Comparison of ENCODE assay signal across 9 cellular contexts in the genomic region with DNA sequence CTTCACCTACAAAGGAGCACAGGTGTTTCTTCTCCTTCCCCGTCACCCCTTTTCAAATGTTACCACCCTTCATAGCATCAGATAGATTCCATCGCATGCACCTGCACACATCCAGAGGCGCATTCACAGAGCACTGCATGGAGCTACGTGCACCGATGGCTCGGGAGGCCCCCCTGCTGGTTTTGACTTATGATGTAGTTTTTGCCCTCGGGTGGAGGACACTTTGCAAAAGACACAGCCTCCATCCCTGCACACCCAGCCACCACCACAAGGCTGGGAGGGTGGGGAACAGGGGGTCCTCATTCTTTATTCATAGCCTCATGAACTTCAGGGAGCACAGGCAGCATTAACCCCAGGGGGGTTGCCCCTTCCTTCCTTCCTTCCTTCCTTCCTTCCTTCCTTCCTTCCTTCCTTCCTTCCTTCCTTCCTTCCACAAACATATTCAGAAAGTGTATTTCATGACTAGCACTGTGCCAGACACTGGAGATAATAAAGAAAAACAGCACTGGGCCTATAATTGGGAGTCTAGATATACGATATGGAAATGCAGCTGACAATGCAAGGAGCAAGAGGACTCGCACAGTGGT. TPM values are rescaled to one million over a fixed set of nuclear protein-coding genes. Genes with fewer than 3 reads are reported as not detected.
DNase-seq lines count a peak whose midpoint lies in the region; ATAC-seq, FAIRE-seq and TF ChIP-seq lines count a peak whose summit lies in the region.
"Not testable (repeated sequence)": the region's sequence is repeated elsewhere in the genome, so short reads cannot be mapped to it uniquely, and the experiment has no call there.
"Had no signal": no experiment of that assay in that cellular context is flagged by ENCODE, and none has a peak within 500 bp of the region (broad histone marks: within the 10 kb centered on the region; RNA-seq: fewer than 3 reads in every experiment).

No MANE protein-coding gene starts in this region.

- not testable (repeated sequence) for H3K9ac ChIP-seq in BLaER1; DND-41 (ENCODE audit: low read depth, low read length); SK-N-MC (ENCODE audit: insufficient read length); HepG2 (ENCODE audit: insufficient read depth, low read depth, low read length)

- peak overlapping the region; percentile 21; the same call in 1 of the 2 replicates for H3K4me2 ChIP-seq in BLaER1
- not testable (repeated sequence) for H3K4me2 ChIP-seq in DND-41 (ENCODE audit: insufficient read depth, low read length); HepG2 (ENCODE audit: low read depth, low read length)

- not testable (repeated sequence) for H3K79me2 ChIP-seq in DND-41 (ENCODE audit: insufficient read depth, low read length); HepG2 (ENCODE audit: insufficient read depth, low read length)

- not testable (repeated sequence) for TF ChIP-seq POLR2A in HepG2 (IDR thresholded peaks at IDR 0.05; ENCODE audit: insufficient read depth in 1 of 2, low read depth in 2 of 2, low read length in 2 of 2)

- H3K27me3 Mint-ChIP-seq in activated naive CD8-positive, alpha-beta T cell treated with anti-CD3 and anti-CD28 coated beads, Interleukin-2, amount 50 U/mL, for 24 hours; nephron progenitor cell (ENCODE audit: low read depth, poor library complexity): not testable (repeated sequence)

- H4K20me1 ChIP-seq in BLaER1; DND-41 (ENCODE audit: insufficient read depth, low read length); HepG2 (ENCODE audit: insufficient read depth, low read length): not testable (repeated sequence)

- intact Hi-C loops in A673 (cut with micrococcal nuclease; ENCODE audit: unreplicated experiment): loop anchor here (1.0 to 5.0 kb wide), 5 partner anchors 43 to 1580 kb away; no protein-coding TSS in a partner anchor
- intact Hi-C loops in HepG2 (cut with micrococcal nuclease; ENCODE audit: unreplicated experiment): not testable (repeated sequence)

- H3K9me3 ChIP-seq in A673 (ENCODE audit: low read depth, low read length, poor library complexity, severe bottlenecking) (peaks cover 11% of the 10 kb centered on the region), BLaER1 (peaks cover 45% of the 10 kb centered on the region), DND-41 (ENCODE audit: insufficient read depth, low read length, severe bottlenecking) (peaks cover 16% of the 10 kb centered on the region)
- not testable (repeated sequence) for H3K9me3 ChIP-seq in SK-N-MC (ENCODE audit: low read depth, low read length); HepG2 (ENCODE audit: low read length)

- not testable (repeated sequence) for H3K27me3 ChIP-seq in A673 (replicated peaks; ENCODE audit: insufficient read depth, low read depth, low read length, poor library complexity); BLaER1; DND-41 (ENCODE audit: insufficient read depth, low read length, poor library complexity); HepG2 (ENCODE audit: control insufficient read depth in 1 of 2, insufficient read depth in 2 of 2, low read length in 2 of 2)

- not testable (repeated sequence) for TF ChIP-seq EP300 in HepG2 (IDR thresholded peaks at IDR 0.05; ENCODE audit: low read depth in 2 of 2, low read length in 2 of 2); HepG2 (CRISPR knock-in tag; IDR thresholded peaks at IDR 0.05; ENCODE audit: borderline replicate concordance)

- not testable (repeated sequence) for H3K4me1 Mint-ChIP-seq in activated naive CD8-positive, alpha-beta T cell treated with anti-CD3 and anti-CD28 coated beads, Interleukin-2, amount 50 U/mL, for 24 hours; nephron progenitor cell; stimulated activated effector memory CD8-positive, alpha-beta T cell treated with anti-CD3 and anti-CD28 coated beads, Interleukin-12 subunit alpha, Interleukin-12 subunit beta, amount 100 ng/mL, for 72 hours

- not testable (repeated sequence) for TF ChIP-seq CTCF in A673 (conservative IDR thresholded peaks at IDR 0.05; ENCODE audit: low read depth, low read length); DND-41 (IDR thresholded peaks at IDR 0.05; ENCODE audit: borderline replicate concordance, extremely low read depth, low read length, poor library complexity, severe bottlenecking); HepG2 (CRISPR knock-in tag; IDR thresholded peaks at IDR 0.05); nephron progenitor cell (IDR thresholded peaks at IDR 0.05)

- BruUV-seq in A673 (replicated peaks; lab: Mats Ljungman, UMichigan); HepG2 (replicated peaks; lab: Mats Ljungman, UMichigan): not testable (repeated sequence)

- not testable (repeated sequence) for FAIRE-seq in HepG2 (lab: Jason Lieb, UNC)

- POLR2A ChIA-PET in A673 (lab: Charles Lee; ENCODE audit: low non-redundant PET): interaction anchor here (0.7 to 0.9 kb wide), 3 partner anchors 100 to 1051 kb away, joined by 3 to 7 read pairs (median 5); a partner anchor contains a TSS
- POLR2A ChIA-PET in HepG2 (lab: Yijun Ruan, JAX): not testable (repeated sequence)

- H3K4me3 Mint-ChIP-seq in activated naive CD8-positive, alpha-beta T cell treated with anti-CD3 and anti-CD28 coated beads, Interleukin-2, amount 50 U/mL, for 24 hours; nephron progenitor cell; stimulated activated effector memory CD8-positive, alpha-beta T cell treated with anti-CD3 and anti-CD28 coated beads, Interleukin-12 subunit alpha, Interleukin-12 subunit beta, amount 100 ng/mL, for 72 hours: not testable (repeated sequence)

- H3K27ac Mint-ChIP-seq in activated naive CD8-positive, alpha-beta T cell treated with anti-CD3 and anti-CD28 coated beads, Interleukin-2, amount 50 U/mL, for 24 hours: peak overlapping the region; percentile 15
- peak overlapping the region; percentile 68 for H3K27ac Mint-ChIP-seq in nephron progenitor cell
- H3K27ac Mint-ChIP-seq in stimulated activated effector memory CD8-positive, alpha-beta T cell treated with anti-CD3 and anti-CD28 coated beads, Interleukin-12 subunit alpha, Interleukin-12 subunit beta, amount 100 ng/mL, for 72 hours: peak overlapping the region; percentile 3

- not testable (repeated sequence) for H2AFZ ChIP-seq in DND-41 (ENCODE audit: low read depth, low read length); HepG2 (ENCODE audit: low read length)

- not testable (repeated sequence) for H3K36me3 ChIP-seq in A673 (ENCODE audit: insufficient read depth, low read length, poor library complexity, severe bottlenecking); BLaER1; DND-41 (ENCODE audit: insufficient read depth, low read length); SK-N-MC (ENCODE audit: insufficient read depth, low read length); HepG2 (replicated peaks in 1 of 2; ENCODE audit: control insufficient read depth in 1 of 2, insufficient read depth in 2 of 2, low read length in 2 of 2)

- not testable (repeated sequence) for TF ChIP-seq RAD21 in HepG2 (CRISPR knock-in tag; IDR thresholded peaks at IDR 0.05)

- peak; percentile 94 for DNase-seq in A673 (ENCODE audit: low spot score)
- not testable (repeated sequence) for DNase-seq in DND-41; activated naive CD8-positive, alpha-beta T cell treated with anti-CD3 and anti-CD28 coated beads, Interleukin-2, amount 50 U/mL, for 24 hours; HepG2 (ENCODE audit: low spot score); nephron progenitor cell; stimulated activated effector memory CD8-positive, alpha-beta T cell treated with anti-CD3 and anti-CD28 coated beads, Interleukin-12 subunit alpha, Interleukin-12 subunit beta, amount 100 ng/mL, for 72 hours (ENCODE audit: low spot score in 2 of 2)
- DNase-seq in SK-N-MC (ENCODE audit: low read depth, low spot score): peak; percentile 91

- H3K4me3 ChIP-seq in A673 (ENCODE audit: low read depth, low read length, poor library complexity, severe bottlenecking); BLaER1; DND-41 (ENCODE audit: low read depth in 1 of 2, low read length in 2 of 2); HepG2 (replicated peaks in 1 of 3; ENCODE audit: insufficient read depth in 1 of 3, low read depth in 2 of 3, low read length in 3 of 3): not testable (repeated sequence)
- H3K4me3 ChIP-seq in SK-N-MC: peak overlapping the region; percentile 63

- peak overlapping the region; percentile 99 for H3K27ac ChIP-seq in A673 (ENCODE audit: low read depth, low read length, poor library complexity, severe bottlenecking)
- 0 out of 2 replicates have a peak overlapping the region, but pooled peaks have one; percentile 13 for H3K27ac ChIP-seq in BLaER1
- H3K27ac ChIP-seq in DND-41 (ENCODE audit: low read length); HepG2 (ENCODE audit: extremely low read length, insufficient read depth, low read length): not testable (repeated sequence)
- peak overlapping the region; percentile 99 for H3K27ac ChIP-seq in SK-N-MC

- not testable (repeated sequence) for H3K9me3 Mint-ChIP-seq in activated naive CD8-positive, alpha-beta T cell treated with anti-CD3 and anti-CD28 coated beads, Interleukin-2, amount 50 U/mL, for 24 hours; stimulated activated effector memory CD8-positive, alpha-beta T cell treated with anti-CD3 and anti-CD28 coated beads, Interleukin-12 subunit alpha, Interleukin-12 subunit beta, amount 100 ng/mL, for 72 hours
- peaks cover 27% of the 10 kb centered on the region for H3K9me3 Mint-ChIP-seq in nephron progenitor cell

- H3K4me1 ChIP-seq in A673 (ENCODE audit: insufficient read depth, low read length, poor library complexity, severe bottlenecking) (peaks cover 39% of the 10 kb centered on the region), BLaER1 (peaks cover 40% of the 10 kb centered on the region), DND-41 (ENCODE audit: insufficient read depth, low read length) (peaks cover 11% of the 10 kb centered on the region)
- H3K4me1 ChIP-seq in HepG2 (ENCODE audit: insufficient read depth, low read length): not testable (repeated sequence)

- ATAC-seq in DND-41 (ENCODE audit: insufficient read depth, low read depth) (0 out of 3 replicates have a peak, but pooled peaks have one; percentile 17), HepG2 (peak; percentile 50)
- ATAC-seq in activated naive CD8-positive, alpha-beta T cell treated with anti-CD3 and anti-CD28 coated beads, Interleukin-2, amount 50 U/mL, for 24 hours; stimulated activated effector memory CD8-positive, alpha-beta T cell treated with anti-CD3 and anti-CD28 coated beads, Interleukin-12 subunit alpha, Interleukin-12 subunit beta, amount 100 ng/mL, for 72 hours: not testable (repeated sequence)

- WGBS in HepG2 (ENCODE audit: low lambda C conversion rate): 34% methylated on average over 9 of the region's 9 CpGs

- in situ Hi-C loops in HepG2 (cut with HindIII; ENCODE audit: extremely low pct_ligation_motif_present, low pct_unique_long_range_greater_than_20kb): not testable (repeated sequence)

- CTCF ChIA-PET in A673 (lab: Charles Lee): interaction anchor here (0.6 to 1.0 kb wide), 3 partner anchors 22 to 100 kb away, joined by 3 to 8 read pairs (median 3); a partner anchor contains a TSS
- CTCF ChIA-PET in HepG2 (lab: Yijun Ruan, JAX; ENCODE audit: low intra/inter-chr PET ratio, low total read pairs): not testable (repeated sequence)

- H3K36me3 Mint-ChIP-seq in activated naive CD8-positive, alpha-beta T cell treated with anti-CD3 and anti-CD28 coated beads, Interleukin-2, amount 50 U/mL, for 24 hours (ENCODE audit: low read depth); nephron progenitor cell (ENCODE audit: low read depth); stimulated activated effector memory CD8-positive, alpha-beta T cell treated with anti-CD3 and anti-CD28 coated beads, Interleukin-12 subunit alpha, Interleukin-12 subunit beta, amount 100 ng/mL, for 72 hours: not testable (repeated sequence)

RNA-seq across cellular contexts. Expression of a gene that starts 21.3 kb away (rescaled TPM):
- total RNA-seq in A673 (2021) (53.1 and 53.3 TPM in 2 replicates), HepG2 (2016; rRNA removed; fragmentation: Illumina TruSeq; extraction: Trizol) (35.2 and 36.7 TPM in 2 replicates)
- 24.1 and 31.0 TPM in 2 replicates for total RNA-seq in HepG2 (2016; cell fraction: cytosol; rRNA removed; fragmentation: Illumina TruSeq; extraction: Trizol; ENCODE audit: low read depth)
- 34.7 and 38.6 TPM in 2 replicates for total RNA-seq in HepG2 (2016; cell fraction: insoluble cytoplasmic fraction; rRNA removed; fragmentation: Illumina TruSeq; extraction: Trizol)
- total RNA-seq in HepG2 (2016; cell fraction: membrane; rRNA removed; fragmentation: Illumina TruSeq; extraction: Trizol): 29.6 and 35.7 TPM in 2 replicates
- total RNA-seq in HepG2 (2016; cell fraction: nucleus; rRNA removed; fragmentation: Illumina TruSeq; extraction: Trizol): 15.9 and 17.6 TPM in 2 replicates
- polyA plus RNA-seq in HepG2 (2011; rRNA removed): 19.5 and 20.7 TPM in 2 replicates
- polyA plus RNA-seq in HepG2 (2011; cell fraction: cytosol; rRNA removed): 14.4 and 14.5 TPM in 2 replicates
- 8.1 and 8.4 TPM in 2 replicates for polyA plus RNA-seq in HepG2 (2011; cell fraction: nucleus; rRNA removed)
- 15.7 and 17.3 TPM in 2 replicates for polyA plus RNA-seq in HepG2 (2012)
- 22.3 and 31.7 TPM in 2 replicates for polyA plus RNA-seq in HepG2 (2016; cell fraction: cytosol; fragmentation: Illumina TruSeq; extraction: Trizol; ENCODE audit: low read depth)
- 37.6 and 39.8 TPM in 2 replicates for polyA plus RNA-seq in HepG2 (2016; cell fraction: insoluble cytoplasmic fraction; fragmentation: Illumina TruSeq; extraction: Trizol; ENCODE audit: low read depth)
- 25.6 and 30.0 TPM in 2 replicates for polyA plus RNA-seq in HepG2 (2016; cell fraction: membrane; fragmentation: Illumina TruSeq; extraction: Trizol; ENCODE audit: low read depth)
- polyA plus RNA-seq in HepG2 (2016; cell fraction: nucleus; fragmentation: Illumina TruSeq; extraction: Trizol; ENCODE audit: insufficient read depth, low read depth): 23.6 and 24.3 TPM in 2 replicates
- 5.5 and 12.7 TPM in 2 replicates for polyA minus RNA-seq in HepG2 (2011; rRNA and poly(A)+ RNA removed; ENCODE audit: low replicate concordance)
- 5.7 and 9.1 TPM in 2 replicates for polyA minus RNA-seq in HepG2 (2011; cell fraction: cytosol; rRNA and poly(A)+ RNA removed)
- polyA minus RNA-seq in HepG2 (2011; cell fraction: nucleus; rRNA and poly(A)+ RNA removed): 4.7 and 5.8 TPM in 2 replicates

RNA-seq across cellular contexts. Expression of a gene that starts 21.4 kb away (rescaled TPM):
- 93.3 and 109 TPM in 2 replicates for total RNA-seq in A673 (2021)
- total RNA-seq in HepG2 (2016; rRNA removed; fragmentation: Illumina TruSeq; extraction: Trizol): 10.8 and 15.2 TPM in 2 replicates
- total RNA-seq in HepG2 (2016; cell fraction: cytosol; rRNA removed; fragmentation: Illumina TruSeq; extraction: Trizol; ENCODE audit: low read depth): 32.3 and 33.6 TPM in 2 replicates
- 10.7 and 15.4 TPM in 2 replicates for total RNA-seq in HepG2 (2016; cell fraction: insoluble cytoplasmic fraction; rRNA removed; fragmentation: Illumina TruSeq; extraction: Trizol)
- total RNA-seq in HepG2 (2016; cell fraction: membrane; rRNA removed; fragmentation: Illumina TruSeq; extraction: Trizol): 15.1 and 15.7 TPM in 2 replicates
- 7.0 and 8.7 TPM in 2 replicates for total RNA-seq in HepG2 (2016; cell fraction: nucleus; rRNA removed; fragmentation: Illumina TruSeq; extraction: Trizol)
- polyA plus RNA-seq in HepG2 (2011; rRNA removed): 3.5 and 7.2 TPM in 2 replicates
- polyA plus RNA-seq in HepG2 (2011; cell fraction: cytosol; rRNA removed): 3.3 and 3.7 TPM in 2 replicates
- 2.4 and 2.6 TPM in 2 replicates for polyA plus RNA-seq in HepG2 (2011; cell fraction: nucleus; rRNA removed)
- 2.8 and 6.8 TPM in 2 replicates for polyA plus RNA-seq in HepG2 (2012)
- polyA plus RNA-seq in HepG2 (2016; cell fraction: cytosol; fragmentation: Illumina TruSeq; extraction: Trizol; ENCODE audit: low read depth): 5.2 and 8.0 TPM in 2 replicates
- polyA plus RNA-seq in HepG2 (2016; cell fraction: insoluble cytoplasmic fraction; fragmentation: Illumina TruSeq; extraction: Trizol; ENCODE audit: low read depth): 28.3 and 32.2 TPM in 2 replicates
- polyA plus RNA-seq in HepG2 (2016; cell fraction: membrane; fragmentation: Illumina TruSeq; extraction: Trizol; ENCODE audit: low read depth): 11.8 and 12.9 TPM in 2 replicates
- 20.6 and 22.8 TPM in 2 replicates for polyA plus RNA-seq in HepG2 (2016; cell fraction: nucleus; fragmentation: Illumina TruSeq; extraction: Trizol; ENCODE audit: insufficient read depth, low read depth)
- 3.8 and 12.1 TPM in 2 replicates for polyA minus RNA-seq in HepG2 (2011; rRNA and poly(A)+ RNA removed; ENCODE audit: low replicate concordance)
- 5.1 and 6.2 TPM in 2 replicates for polyA minus RNA-seq in HepG2 (2011; cell fraction: cytosol; rRNA and poly(A)+ RNA removed)
- 6.5 and 6.8 TPM in 2 replicates for polyA minus RNA-seq in HepG2 (2011; cell fraction: nucleus; rRNA and poly(A)+ RNA removed)
- polyA plus RNA-seq: CD8-positive, alpha-beta memory T cell had no signal

RNA-seq across cellular contexts. Expression of a gene that starts 57.8 kb away (rescaled TPM):
- total RNA-seq in A673 (2021): 465 and 474 TPM in 2 replicates
- 173 and 251 TPM in 2 replicates for total RNA-seq in HepG2 (2016; rRNA removed; fragmentation: Illumina TruSeq; extraction: Trizol)
- total RNA-seq in HepG2 (2016; cell fraction: cytosol; rRNA removed; fragmentation: Illumina TruSeq; extraction: Trizol; ENCODE audit: low read depth): 49.2 and 61.1 TPM in 2 replicates
- 172 and 283 TPM in 2 replicates for total RNA-seq in HepG2 (2016; cell fraction: insoluble cytoplasmic fraction; rRNA removed; fragmentation: Illumina TruSeq; extraction: Trizol)
- 49.8 and 50.3 TPM in 2 replicates for total RNA-seq in HepG2 (2016; cell fraction: membrane; rRNA removed; fragmentation: Illumina TruSeq; extraction: Trizol)
- total RNA-seq in HepG2 (2016; cell fraction: nucleus; rRNA removed; fragmentation: Illumina TruSeq; extraction: Trizol): 53.8 and 59.6 TPM in 2 replicates
- polyA plus RNA-seq in HepG2 (2011; rRNA removed): 51.8 and 70.6 TPM in 2 replicates
- polyA plus RNA-seq in HepG2 (2011; cell fraction: cytosol; rRNA removed): 19.5 and 28.1 TPM in 2 replicates
- 8.5 and 14.1 TPM in 2 replicates for polyA plus RNA-seq in HepG2 (2011; cell fraction: nucleus; rRNA removed)
- 141 and 173 TPM in 2 replicates for polyA plus RNA-seq in HepG2 (2012)
- 63.3 and 66.1 TPM in 2 replicates for polyA plus RNA-seq in HepG2 (2016; cell fraction: cytosol; fragmentation: Illumina TruSeq; extraction: Trizol; ENCODE audit: low read depth)
- 371 and 383 TPM in 2 replicates for polyA plus RNA-seq in HepG2 (2016; cell fraction: insoluble cytoplasmic fraction; fragmentation: Illumina TruSeq; extraction: Trizol; ENCODE audit: low read depth)
- polyA plus RNA-seq in HepG2 (2016; cell fraction: membrane; fragmentation: Illumina TruSeq; extraction: Trizol; ENCODE audit: low read depth): 53.3 and 57.7 TPM in 2 replicates
- polyA plus RNA-seq in HepG2 (2016; cell fraction: nucleus; fragmentation: Illumina TruSeq; extraction: Trizol; ENCODE audit: insufficient read depth, low read depth): 143 and 153 TPM in 2 replicates
- polyA minus RNA-seq in HepG2 (2011; rRNA and poly(A)+ RNA removed; ENCODE audit: low replicate concordance): 3.5 and 5.1 TPM in 2 replicates
- 6.9 and 13.9 TPM in 2 replicates for polyA minus RNA-seq in HepG2 (2011; cell fraction: cytosol; rRNA and poly(A)+ RNA removed)
- 35.3 and 41.3 TPM in 2 replicates for polyA minus RNA-seq in HepG2 (2011; cell fraction: nucleus; rRNA and poly(A)+ RNA removed)

Comparison
In these comparisons a context has a peak if more than half of its experiments do, and no peak if none do; other contexts are left out.
1. H3K27ac Mint-ChIP-seq: peak in every context shown above with its lines; median percentile 68 in nephron progenitor cell; 15 in activated naive CD8-positive, alpha-beta T cell treated with anti-CD3 and anti-CD28 coated beads, Interleukin-2, amount 50 U/mL, for 24 hours; 3 in stimulated activated effector memory CD8-positive, alpha-beta T cell treated with anti-CD3 and anti-CD28 coated beads, Interleukin-12 subunit alpha, Interleukin-12 subunit beta, amount 100 ng/mL, for 72 hours.